8 cellular contexts compared by ENCODE assay signal in the genomic region with DNA sequence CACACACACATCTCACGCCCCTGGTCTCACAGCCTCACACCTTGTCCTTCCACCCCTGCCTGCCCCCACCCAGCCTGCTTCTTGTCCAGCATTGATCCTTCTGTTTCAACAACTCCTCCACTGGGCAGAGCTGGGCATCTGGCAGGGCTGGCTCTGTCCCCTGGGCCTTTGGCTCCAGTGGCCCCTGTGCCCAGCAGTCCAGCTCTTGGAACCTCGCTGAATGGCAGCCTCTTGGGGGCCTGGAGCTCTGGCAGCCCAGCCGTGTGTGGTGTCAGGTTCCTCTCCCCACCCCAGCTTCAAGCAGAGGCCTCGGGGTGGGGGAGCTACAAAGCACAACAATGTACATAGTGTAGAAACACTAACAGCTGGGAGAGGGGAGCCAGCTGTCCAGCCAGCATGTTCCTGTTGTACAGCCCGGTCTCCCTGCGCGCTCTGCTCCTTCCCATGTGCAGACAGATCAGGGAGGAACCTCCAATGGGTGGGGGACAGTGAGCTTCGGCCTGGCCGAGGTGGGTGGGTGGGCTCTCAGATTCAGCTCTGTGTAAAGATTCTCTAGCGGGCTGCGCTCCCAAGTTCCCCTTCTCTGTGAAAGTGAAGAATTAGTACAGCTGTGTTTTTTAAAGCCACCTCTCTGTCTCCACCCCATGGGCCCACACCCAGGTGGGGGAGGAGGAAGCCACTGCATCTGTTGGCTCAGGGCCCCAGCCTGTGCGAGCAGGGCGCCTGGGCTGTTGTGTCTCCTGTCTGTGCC. TPM values are rescaled to one million over a fixed set of nuclear protein-coding genes. Genes with fewer than 3 reads are reported as not detected.
DNase-seq lines count a peak whose midpoint lies in the region; ATAC-seq and TF ChIP-seq lines count a peak whose summit lies in the region.

No MANE protein-coding gene starts in this region.

- no peak overlapping the region for H3K4me3 Mint-ChIP-seq in activated naive CD8-positive, alpha-beta T cell
- no peak overlapping the region for H3K4me3 Mint-ChIP-seq in activated naive CD8-positive, alpha-beta T cell treated with anti-CD3 and anti-CD28 coated beads, Interleukin-2, amount 50 U/mL, for 24 hours
- H3K4me3 Mint-ChIP-seq in central memory CD8-positive, alpha-beta T cell: peak overlapping the region; percentile 61
- H3K4me3 Mint-ChIP-seq in mesothelial cell of epicardium (peak overlapping the region; percentile 24), type B pancreatic cell (peak overlapping the region; percentile 44), Calu3 (ENCODE audit: low read depth, unreplicated experiment) (no peak overlapping the region)

- BruUV-seq in Calu3 (replicated peaks; lab: Mats Ljungman, UMichigan): no TSS peak

- H3K9me3 Mint-ChIP-seq in activated naive CD8-positive, alpha-beta T cell (ENCODE audit: low read depth): no peaks in the 10 kb centered on the region
- no peaks in the 10 kb centered on the region for H3K9me3 Mint-ChIP-seq in activated naive CD8-positive, alpha-beta T cell treated with anti-CD3 and anti-CD28 coated beads, Interleukin-2, amount 50 U/mL, for 24 hours
- no peaks in the 10 kb centered on the region for H3K9me3 Mint-ChIP-seq in central memory CD8-positive, alpha-beta T cell
- no peaks in the 10 kb centered on the region for H3K9me3 Mint-ChIP-seq in mesothelial cell of epicardium
- no peaks in the 10 kb centered on the region for H3K9me3 Mint-ChIP-seq in type B pancreatic cell
- H3K9me3 Mint-ChIP-seq in Calu3 (ENCODE audit: low read depth, unreplicated experiment): no peaks in the 10 kb centered on the region

- TF ChIP-seq CTCF in mesothelial cell of epicardium (IDR thresholded peaks at IDR 0.05; ENCODE audit: unreplicated experiment) (no peak), type B pancreatic cell (conservative IDR thresholded peaks at IDR 0.05) (no peak), Calu3 (IDR thresholded peaks at IDR 0.05; ENCODE audit: unreplicated experiment) (no peak)

- CTCF ChIA-PET in Calu3 (lab: Charles Lee): no interaction called here

- H3K36me3 Mint-ChIP-seq in activated naive CD8-positive, alpha-beta T cell: peaks cover 3% of the 10 kb centered on the region
- H3K36me3 Mint-ChIP-seq in activated naive CD8-positive, alpha-beta T cell treated with anti-CD3 and anti-CD28 coated beads, Interleukin-2, amount 50 U/mL, for 24 hours (ENCODE audit: low read depth): peaks cover 29% of the 10 kb centered on the region
- H3K36me3 Mint-ChIP-seq in central memory CD8-positive, alpha-beta T cell (ENCODE audit: insufficient read depth): peaks cover 11% of the 10 kb centered on the region
- H3K36me3 Mint-ChIP-seq in mesothelial cell of epicardium: peaks cover 26% of the 10 kb centered on the region
- peaks cover 6% of the 10 kb centered on the region for H3K36me3 Mint-ChIP-seq in type B pancreatic cell
- H3K36me3 Mint-ChIP-seq in Calu3 (ENCODE audit: insufficient read depth, unreplicated experiment): peaks cover 82% of the 10 kb centered on the region

- H3K27ac Mint-ChIP-seq in activated naive CD8-positive, alpha-beta T cell: peak overlapping the region; percentile 41
- no peak overlapping the region for H3K27ac Mint-ChIP-seq in activated naive CD8-positive, alpha-beta T cell treated with anti-CD3 and anti-CD28 coated beads, Interleukin-2, amount 50 U/mL, for 24 hours
- H3K27ac Mint-ChIP-seq in central memory CD8-positive, alpha-beta T cell (ENCODE audit: low read depth): peak overlapping the region; percentile 84
- H3K27ac Mint-ChIP-seq in mesothelial cell of epicardium: peak overlapping the region; percentile 94
- H3K27ac Mint-ChIP-seq in type B pancreatic cell: peak overlapping the region; percentile 86
- no peak overlapping the region for H3K27ac Mint-ChIP-seq in Calu3 (ENCODE audit: unreplicated experiment)

- no peak for DNase-seq in activated naive CD8-positive, alpha-beta T cell treated with anti-CD3 and anti-CD28 coated beads, Interleukin-2, amount 50 U/mL, for 24 hours
- DNase-seq in NCI-H2171 treated with DMSO at 0.1 percent for 48 hours (lab: John Stamatoyannopoulos, UW) (peak; percentile 96), mesothelial cell of epicardium (ENCODE audit: low spot score in 2 of 2, unreplicated experiment in 2 of 2) (no peak), type B pancreatic cell (ENCODE audit: extremely low spot score, unreplicated experiment) (no peak), Calu3 (no peak), MV-4-11 (lab: John Stamatoyannopoulos, UW) (no peak)
- no peak for DNase-seq in central memory CD8-positive, alpha-beta T cell (ENCODE audit: low spot score in 2 of 2)

- peaks cover 35% of the 10 kb centered on the region for H3K4me1 Mint-ChIP-seq in activated naive CD8-positive, alpha-beta T cell (ENCODE audit: low read depth)
- H3K4me1 Mint-ChIP-seq in activated naive CD8-positive, alpha-beta T cell treated with anti-CD3 and anti-CD28 coated beads, Interleukin-2, amount 50 U/mL, for 24 hours: peaks cover 40% of the 10 kb centered on the region
- peaks cover 48% of the 10 kb centered on the region for H3K4me1 Mint-ChIP-seq in central memory CD8-positive, alpha-beta T cell
- H3K4me1 Mint-ChIP-seq in mesothelial cell of epicardium (peaks cover 30% of the 10 kb centered on the region), type B pancreatic cell (ENCODE audit: unreplicated experiment) (peaks cover 22% of the 10 kb centered on the region), Calu3 (ENCODE audit: low read depth, unreplicated experiment) (peaks cover 20% of the 10 kb centered on the region)

- no peak for ATAC-seq in activated naive CD8-positive, alpha-beta T cell treated with anti-CD3 and anti-CD28 coated beads, Interleukin-2, amount 50 U/mL, for 24 hours
- ATAC-seq in central memory CD8-positive, alpha-beta T cell (replicated peaks; ENCODE audit: extremely low read depth, poor library complexity, severe bottlenecking): peak; percentile 55

- H3K27me3 Mint-ChIP-seq in activated naive CD8-positive, alpha-beta T cell: no peaks in the 10 kb centered on the region
- H3K27me3 Mint-ChIP-seq in activated naive CD8-positive, alpha-beta T cell treated with anti-CD3 and anti-CD28 coated beads, Interleukin-2, amount 50 U/mL, for 24 hours: no peaks in the 10 kb centered on the region
- no peaks in the 10 kb centered on the region for H3K27me3 Mint-ChIP-seq in central memory CD8-positive, alpha-beta T cell
- H3K27me3 Mint-ChIP-seq in mesothelial cell of epicardium (ENCODE audit: low read depth): no peaks in the 10 kb centered on the region
- no peaks in the 10 kb centered on the region for H3K27me3 Mint-ChIP-seq in type B pancreatic cell
- no peaks in the 10 kb centered on the region for H3K27me3 Mint-ChIP-seq in Calu3 (ENCODE audit: unreplicated experiment)

- intact Hi-C loops in Calu3 (cut with micrococcal nuclease; ENCODE audit: unreplicated experiment): no loop called here

RNA-seq across cellular contexts. Expression of a gene that starts 19.4 kb away (rescaled TPM):
- total RNA-seq in mesothelial cell of epicardium (164 to 169 TPM (median 164 TPM) in 3 replicates), type B pancreatic cell (ENCODE audit: low replicate concordance) (112 and 122 TPM in 2 replicates), Calu3 (2022) (260 and 269 TPM in 2 replicates)

RNA-seq across cellular contexts. Expression of a gene that starts 28.4 kb away (rescaled TPM):
- total RNA-seq in mesothelial cell of epicardium (935 to 982 TPM (median 943 TPM) in 3 replicates), type B pancreatic cell (ENCODE audit: low replicate concordance) (1,428 and 1,469 TPM in 2 replicates), Calu3 (2022) (2,685 and 3,069 TPM in 2 replicates)

Comparison
In these comparisons a context has a peak if more than half of its experiments do, and no peak if none do; other contexts are left out.
1. H3K27ac Mint-ChIP-seq: peak in activated naive CD8-positive, alpha-beta T cell (single experiment), central memory CD8-positive, alpha-beta T cell (single experiment), mesothelial cell of epicardium (single experiment) and type B pancreatic cell (single experiment); none in activated naive CD8-positive, alpha-beta T cell treated with anti-CD3 and anti-CD28 coated beads, Interleukin-2, amount 50 U/mL, for 24 hours (single experiment) and Calu3 (single experiment).
2. H3K4me3 Mint-ChIP-seq: peak in central memory CD8-positive, alpha-beta T cell (single experiment), mesothelial cell of epicardium (single experiment) and type B pancreatic cell (single experiment); none in activated naive CD8-positive, alpha-beta T cell (single experiment), activated naive CD8-positive, alpha-beta T cell treated with anti-CD3 and anti-CD28 coated beads, Interleukin-2, amount 50 U/mL, for 24 hours (single experiment) and Calu3 (single experiment).